Comparison of ENCODE assay signal across 24 cellular contexts in genomic region chr13:30800107-30800506, GRCh38.
"Had no signal": no experiment of that assay in that cellular context is flagged by ENCODE, and none has a peak within 500 bp of the region (broad histone marks: within the 10 kb centered on the region; RNA-seq: fewer than 3 reads in every experiment).

No MANE protein-coding gene starts in this region.

- H3K27ac ChIP-seq: body of pancreas, cardiac muscle cell, heart right ventricle, suprapubic skin, tibial nerve had no signal

- FAIRE-seq: small intestine had no signal

- H3K4me3 Mint-ChIP-seq: activated naive CD8-positive, alpha-beta T cell treated with anti-CD3 and anti-CD28 coated beads, Interleukin-2, amount 50 U/mL, for 24 hours; mesothelial cell of epicardium; natural killer cell treated with Interleukin-12 subunit alpha and Interleukin-12 subunit beta and Interleukin-15 and Interleukin-18, amount 100 ng/mL, for 72 hours; stimulated activated effector memory CD8-positive, alpha-beta T cell treated with anti-CD3 and anti-CD28 coated beads, Interleukin-12 subunit alpha, Interleukin-12 subunit beta, amount 100 ng/mL, for 72 hours; stimulated activated naive CD8-positive, alpha-beta T cell treated with anti-CD3 and anti-CD28 coated beads, Interleukin-15, amount 100 ng/mL, for 72 hours; T-cell had no signal

- H3K36me3 ChIP-seq: cardiac muscle cell, heart right ventricle, suprapubic skin, tibial nerve had no signal

- H3K27ac Mint-ChIP-seq: activated naive CD8-positive, alpha-beta T cell treated with anti-CD3 and anti-CD28 coated beads, Interleukin-2, amount 50 U/mL, for 24 hours; stimulated activated effector memory CD8-positive, alpha-beta T cell treated with anti-CD3 and anti-CD28 coated beads, Interleukin-12 subunit alpha, Interleukin-12 subunit beta, amount 100 ng/mL, for 72 hours; stimulated activated naive CD8-positive, alpha-beta T cell treated with anti-CD3 and anti-CD28 coated beads, Interleukin-15, amount 100 ng/mL, for 72 hours had no signal

- DNase-seq: activated CD4-positive, alpha-beta T cell treated with anti-CD3 and anti-CD28 coated beads for 4 hours; activated CD4-positive, alpha-beta T cell treated with anti-CD3 and anti-CD28 coated beads, Interleukin-2, amount 50 U/mL, for 48 hours; activated CD4-positive, CD25-positive, alpha-beta regulatory T cell; activated CD8-positive, alpha-beta memory T cell treated with anti-CD3 and anti-CD28 coated beads, Interleukin-2, amount 50 U/mL, for 48 hours; activated effector memory CD4-positive, alpha-beta T cell treated with anti-CD3 and anti-CD28 coated beads, Interleukin-2, amount 50 U/mL, for 16 hours; activated naive CD4-positive, alpha-beta T cell treated with anti-CD3 and anti-CD28 coated beads, Interleukin-2, amount 50 U/mL, for 16 hours; activated naive CD8-positive, alpha-beta T cell treated with anti-CD3 and anti-CD28 coated beads, Interleukin-2, amount 50 U/mL, for 24 hours; activated T-cell treated with anti-CD3 and anti-CD28 coated beads, Interleukin-2, amount 50 U/mL, for 48 hours; body of pancreas; erythroblast; foreskin fibroblast; heart right ventricle; nucleus accumbens; small intestine; stimulated activated CD4-positive, alpha-beta T cell treated with anti-CD3 and anti-CD28 coated beads, Interleukin-2, amount 100 ng/mL, for 24 hours; stimulated activated naive CD8-positive, alpha-beta T cell treated with anti-CD3 and anti-CD28 coated beads, Interleukin-15, amount 100 ng/mL, for 72 hours; T-cell had no signal

- H3K9me3 ChIP-seq: body of pancreas, heart right ventricle, suprapubic skin, tibial nerve had no signal

- H3K36me3 Mint-ChIP-seq: mesothelial cell of epicardium; natural killer cell treated with Interleukin-12 subunit alpha and Interleukin-12 subunit beta and Interleukin-15 and Interleukin-18, amount 100 ng/mL, for 72 hours; stimulated activated effector memory CD8-positive, alpha-beta T cell treated with anti-CD3 and anti-CD28 coated beads, Interleukin-12 subunit alpha, Interleukin-12 subunit beta, amount 100 ng/mL, for 72 hours; T-cell had no signal

- H3K9me3 Mint-ChIP-seq: activated naive CD8-positive, alpha-beta T cell treated with anti-CD3 and anti-CD28 coated beads, Interleukin-2, amount 50 U/mL, for 24 hours; mesothelial cell of epicardium; natural killer cell treated with Interleukin-12 subunit alpha and Interleukin-12 subunit beta and Interleukin-15 and Interleukin-18, amount 100 ng/mL, for 72 hours; stimulated activated effector memory CD8-positive, alpha-beta T cell treated with anti-CD3 and anti-CD28 coated beads, Interleukin-12 subunit alpha, Interleukin-12 subunit beta, amount 100 ng/mL, for 72 hours; stimulated activated naive CD8-positive, alpha-beta T cell treated with anti-CD3 and anti-CD28 coated beads, Interleukin-15, amount 100 ng/mL, for 72 hours; T-cell had no signal

- H3K4me3 ChIP-seq: body of pancreas, cardiac muscle cell, heart right ventricle, lung, suprapubic skin, tibial nerve had no signal

- H3K27me3 ChIP-seq: body of pancreas, cardiac muscle cell, suprapubic skin, tibial nerve had no signal

- H3K27me3 Mint-ChIP-seq: activated naive CD8-positive, alpha-beta T cell treated with anti-CD3 and anti-CD28 coated beads, Interleukin-2, amount 50 U/mL, for 24 hours; T-cell had no signal
